27 cellular contexts compared by ENCODE assay signal in the genomic region with DNA sequence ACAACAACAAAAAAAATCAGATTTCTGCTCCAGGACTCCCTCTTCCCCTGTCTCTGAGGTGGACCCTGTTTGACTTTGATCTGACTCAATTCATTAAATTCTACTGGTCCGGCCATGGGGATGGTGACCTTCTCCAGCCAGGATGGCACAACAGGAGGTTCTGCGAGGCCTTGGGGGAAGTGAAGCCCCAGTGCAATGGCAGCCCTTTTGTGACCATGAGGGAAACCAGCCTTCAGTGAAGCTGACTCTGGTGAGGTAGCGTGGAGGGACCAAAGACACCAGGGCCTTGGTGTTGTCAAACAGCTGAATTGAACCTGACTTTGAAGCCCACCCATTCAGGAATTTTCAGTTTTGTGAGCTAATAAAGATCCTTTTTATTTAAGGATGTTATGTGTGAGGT.
"Had no signal": no experiment of that assay in that cellular context is flagged by ENCODE, and none has a peak within 500 bp of the region (broad histone marks: within the 10 kb centered on the region; RNA-seq: fewer than 3 reads in every experiment).

No MANE protein-coding gene starts in this region.

- ATAC-seq: stimulated activated effector memory CD8-positive, alpha-beta T cell treated with anti-CD3 and anti-CD28 coated beads, Interleukin-12 subunit alpha, Interleukin-12 subunit beta, amount 100 ng/mL, for 72 hours; stimulated activated memory B cell treated with anti-CD40 and anti-IgM and Interleukin-4, amounts not matched to agents 10 μg/mL and 1 μg/mL and 100 μg/mL, for 72 hours; stimulated activated naive B cell treated with anti-CD40 and anti-IgM and Interleukin-4, amounts not matched to agents 10 μg/mL and 1 μg/mL and 100 μg/mL, for 72 hours; stimulated activated naive CD8-positive, alpha-beta T cell treated with anti-CD3 and anti-CD28 coated beads, Interleukin-15, amount 100 ng/mL, for 72 hours; stimulated activated naive CD8-positive, alpha-beta T cell treated with anti-CD3 and anti-CD28 coated beads, Interleukin-15, Interleukin-2, amounts not matched to agents 100 U/mL and 50 U/mL, for 24 hours had no signal

- H3K9me3 ChIP-seq: suprapubic skin, testis, thyroid gland, transverse colon, upper lobe of right lung, uterus, vagina had no signal

- H3K27ac ChIP-seq: stomach, suprapubic skin, testis, thoracic aorta, thyroid gland, tibial artery, tibial nerve, transverse colon, upper lobe of left lung, upper lobe of right lung, uterus, vagina had no signal

- H3K36me3 ChIP-seq: stomach, suprapubic skin, thoracic aorta, thyroid gland, tibial artery, tibial nerve, transverse colon, upper lobe of left lung, upper lobe of right lung, uterus, vagina had no signal

- H3K4me1 ChIP-seq: stomach, suprapubic skin, testis, thyroid gland, tibial artery, tibial nerve, transverse colon, upper lobe of left lung, upper lobe of right lung, uterus, vagina had no signal

- H3K27me3 ChIP-seq: stomach, suprapubic skin, testis, thyroid gland, tibial artery, tibial nerve, transverse colon, upper lobe of left lung, upper lobe of right lung, uterus, vagina had no signal

- DNase-seq: stimulated activated CD4-positive, alpha-beta T cell treated with anti-CD3 and anti-CD28 coated beads, Interleukin-2, amount 100 ng/mL, for 48 hours; stimulated activated CD4-positive, alpha-beta T cell treated with anti-CD3 and anti-CD28 coated beads, Interleukin-4, amount 100 ng/mL, for 1 hour; stimulated activated CD4-positive, alpha-beta T cell treated with anti-CD3 and anti-CD28 coated beads, Interleukin-4, amount 100 ng/mL, for 24 hours; stimulated activated CD4-positive, alpha-beta T cell treated with anti-CD3 and anti-CD28 coated beads, Interleukin-4, amount 100 ng/mL, for 4 hours; stimulated activated CD8-positive, alpha-beta memory T cell treated with anti-CD3 and anti-CD28 coated beads, Interleukin-4, amount 100 ng/mL, for 48 hours; stimulated activated naive B cell treated with anti-CD40 and anti-IgM and Interleukin-4, amounts not matched to agents 10 μg/mL and 1 μg/mL and 100 μg/mL, for 72 hours; stimulated activated naive CD4-positive, alpha-beta T cell; stimulated activated naive CD4-positive, alpha-beta T cell treated with Interleukin-2 at 50 U/mL for 16 hours; stimulated activated naive CD8-positive, alpha-beta T cell treated with anti-CD3 and anti-CD28 coated beads, Interleukin-15, amount 100 ng/mL, for 72 hours; stimulated activated naive CD8-positive, alpha-beta T cell treated with anti-CD3 and anti-CD28 coated beads, Interleukin-15, Interleukin-2, amounts not matched to agents 100 U/mL and 50 U/mL, for 24 hours; stomach; substantia nigra; testis; thyroid gland; tibial artery; transverse colon; trophoblast cell; upper lobe of right lung; uterus had no signal

- H3K4me3 ChIP-seq: stomach, suprapubic skin, testis, thoracic aorta, thyroid gland, tibial artery, tibial nerve, transverse colon, upper lobe of left lung, upper lobe of right lung, uterus, vagina had no signal

- FAIRE-seq: urothelium cell line had no signal
